21 cellular contexts compared by ENCODE assay signal in genomic region chr1:230476622-230477003, GRCh38. TPM values are rescaled to one million over a fixed set of nuclear protein-coding genes. Genes with fewer than 3 reads are reported as not detected.
"Had no signal": no experiment of that assay in that cellular context is flagged by ENCODE, and none has a peak within 500 bp of the region (broad histone marks: within the 10 kb centered on the region; RNA-seq: fewer than 3 reads in every experiment).

No MANE protein-coding gene starts in this region.

- H3K4me1 Mint-ChIP-seq: T-cell had no signal

- H3K9me2 ChIP-seq: SK-N-SH had no signal

- H3K9me3 ChIP-seq: MG63 had no signal

- ATAC-seq: HepG2, Panc1, PC-3, T-cell had no signal

- H3K27ac Mint-ChIP-seq: T-cell had no signal

- H3K27ac ChIP-seq: RWPE1 had no signal

- H3K36me3 ChIP-seq: MG63 had no signal

- H3K4me3 ChIP-seq: MG63 had no signal

- DNase-seq: IMR-90; Karpas-422; KG1; MG63; NCI-H1092; NCI-H1436; NCI-H187; NCI-H2029; NCI-H2081 treated with DMSO at 0.1 percent for 48 hours; NCI-H2171 treated with DMSO at 0.1 percent for 48 hours; NCI-H446 treated with DMSO at 0.1 percent for 48 hours; NK-92 treated with Interleukin-12 subunit alpha and Interleukin-12 subunit beta, amount 100 ng/mL, for 24 hours; PC-3; SK-N-SH; SW 1271; T-cell had no signal

- H3K4me3 Mint-ChIP-seq: T-cell had no signal

- H3K9ac ChIP-seq: SK-N-SH had no signal

- H3K4me2 ChIP-seq: SK-N-SH had no signal

- H3K36me3 Mint-ChIP-seq: T-cell had no signal

RNA-seq across cellular contexts. Expression of gene PGBD5, which starts 50.5 kb away (rescaled TPM):
- total RNA-seq: HT-29, OCI-LY7 had no signal
